In the genomic region with DNA sequence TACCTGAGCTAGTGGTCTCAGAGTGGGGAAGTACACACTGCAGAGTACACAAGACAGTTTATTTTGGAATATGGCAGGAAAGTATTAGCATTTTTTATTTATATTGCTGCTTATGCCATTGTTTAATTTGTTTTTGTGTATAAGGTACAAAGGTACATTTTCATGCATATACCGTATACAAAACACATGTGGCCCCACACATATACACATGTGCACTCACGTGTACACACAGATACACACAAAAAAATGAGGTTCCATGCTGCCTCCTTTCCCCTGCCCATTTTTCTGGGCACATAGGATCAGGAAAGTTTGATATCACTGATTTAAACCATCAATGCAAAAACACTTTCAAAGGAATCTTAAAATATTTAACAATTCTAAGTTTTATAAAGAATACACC, we compare ENCODE assay signal across 13 cellular contexts. TPM values are rescaled to one million over a fixed set of nuclear protein-coding genes. Genes with fewer than 3 reads are reported as not detected.
"Had no signal": no experiment of that assay in that cellular context is flagged by ENCODE, and none has a peak within 500 bp of the region (broad histone marks: within the 10 kb centered on the region; RNA-seq: fewer than 3 reads in every experiment).

No MANE protein-coding gene starts in this region.

- H3K9me3 ChIP-seq: adrenal gland, left ventricle myocardium inferior, prostate gland had no signal

- DNase-seq: activated CD4-positive, CD25-positive, alpha-beta regulatory T cell treated with anti-CD3 and anti-CD28 coated beads, Interleukin-2, amount 50 U/mL, for 72 hours; adrenal gland; hippocampal formation; left ventricle myocardium inferior; mesendoderm; nephron progenitor cell; right cardiac atrium had no signal

- ATAC-seq: right cardiac atrium had no signal

- H3K36me3 ChIP-seq: adrenal gland, left ventricle myocardium inferior, prostate gland had no signal

- H3K27me3 Mint-ChIP-seq: activated naive CD4-positive, alpha-beta T cell treated with anti-CD3 and anti-CD28 coated beads, Interleukin-2, amount 50 U/mL, for 24 hours; stimulated activated naive CD8-positive, alpha-beta T cell treated with anti-CD3 and anti-CD28 coated beads, Interleukin-15, Interleukin-2, amounts not matched to agents 100 ng/mL and 50 ng/mL, for 24 hours; type B pancreatic cell had no signal

- H3K9me3 Mint-ChIP-seq: activated naive CD4-positive, alpha-beta T cell treated with anti-CD3 and anti-CD28 coated beads, Interleukin-2, amount 50 U/mL, for 24 hours; activated T-helper 2 cell treated with anti-CD3 and anti-CD28 coated beads, Interferon-gamma antibody, Interleukin-2, Interleukin-4, amounts not matched to agents 10 μg/mL and 5 μg/mL and 100 μg/mL, durations not matched to agents 14 hours and 24 hours and 36 hours; nephron progenitor cell; stimulated activated naive CD8-positive, alpha-beta T cell treated with anti-CD3 and anti-CD28 coated beads, Interleukin-15, Interleukin-2, amounts not matched to agents 100 ng/mL and 50 ng/mL, for 24 hours; type B pancreatic cell had no signal

- H3K4me3 Mint-ChIP-seq: activated naive CD4-positive, alpha-beta T cell treated with anti-CD3 and anti-CD28 coated beads, Interleukin-2, amount 50 U/mL, for 24 hours; nephron progenitor cell; stimulated activated naive CD8-positive, alpha-beta T cell treated with anti-CD3 and anti-CD28 coated beads, Interleukin-15, Interleukin-2, amounts not matched to agents 100 ng/mL and 50 ng/mL, for 24 hours; type B pancreatic cell had no signal

- H3K4me3 ChIP-seq: adrenal gland, left ventricle myocardium inferior, prostate gland had no signal

- H3K27me3 ChIP-seq: adrenal gland had no signal

- H3K27ac Mint-ChIP-seq: activated naive CD4-positive, alpha-beta T cell treated with anti-CD3 and anti-CD28 coated beads, Interleukin-2, amount 50 U/mL, for 24 hours; activated T-helper 2 cell treated with anti-CD3 and anti-CD28 coated beads, Interferon-gamma antibody, Interleukin-2, Interleukin-4, amounts not matched to agents 10 μg/mL and 5 μg/mL and 100 μg/mL, durations not matched to agents 14 hours and 24 hours and 36 hours; nephron progenitor cell; type B pancreatic cell had no signal

- H3K4me1 ChIP-seq: prostate gland had no signal

- H3K27ac ChIP-seq: left ventricle myocardium inferior, prostate gland had no signal

RNA-seq across cellular contexts. Expression of gene IGSF6, which starts 12.9 kb away (rescaled TPM):
- total RNA-seq: activated T-helper 2 cell treated with anti-CD3 and anti-CD28 coated beads, Interferon-gamma antibody, Interleukin-2, Interleukin-4, amounts not matched to agents 10 μg/mL and 5 μg/mL and 100 μg/mL, durations not matched to agents 14 hours and 24 hours and 36 hours; glomerular endothelial cell had no signal

RNA-seq across cellular contexts. Expression of gene OTOA, which starts 24.3 kb away (rescaled TPM):
- total RNA-seq: activated T-helper 2 cell treated with anti-CD3 and anti-CD28 coated beads, Interferon-gamma antibody, Interleukin-2, Interleukin-4, amounts not matched to agents 10 μg/mL and 5 μg/mL and 100 μg/mL, durations not matched to agents 14 hours and 24 hours and 36 hours; right cardiac atrium had no signal
